19 cellular contexts compared by ENCODE assay signal in genomic region chr1:116259665-116260064, GRCh38.
DNase-seq lines count a peak whose midpoint lies in the region; ATAC-seq and TF ChIP-seq lines count a peak whose summit lies in the region.
"Had no signal": no experiment of that assay in that cellular context is flagged by ENCODE, and none has a peak within 500 bp of the region (broad histone marks: within the 10 kb centered on the region; RNA-seq: fewer than 3 reads in every experiment).

No MANE protein-coding gene starts in this region.

- no peaks in the 10 kb centered on the region for H3K36me3 Mint-ChIP-seq in CD4-positive, CD25-positive, alpha-beta regulatory T cell
- H3K36me3 Mint-ChIP-seq: naive B cell had no signal

- H3K27ac ChIP-seq in CD4-positive, CD25-positive, alpha-beta regulatory T cell (ENCODE audit: insufficient read depth, low read length, poor library complexity, severe bottlenecking): no peak overlapping the region
- H3K27ac ChIP-seq: heart right ventricle, WERI-Rb-1 had no signal

- peaks cover 14% of the 10 kb centered on the region for H3K27me3 Mint-ChIP-seq in CD4-positive, CD25-positive, alpha-beta regulatory T cell
- H3K27me3 Mint-ChIP-seq: activated CD4-positive, alpha-beta memory T cell treated with anti-CD3 and anti-CD28 coated beads, Interleukin-2, amount 10 ng/mL, durations not matched to agents 7 days and 5 days; stimulated activated naive CD8-positive, alpha-beta T cell treated with anti-CD3 and anti-CD28 coated beads, Interleukin-15, Interleukin-2, amounts not matched to agents 100 ng/mL and 50 ng/mL, for 24 hours had no signal

- no peak for ATAC-seq in CD4-positive, CD25-positive, alpha-beta regulatory T cell (ENCODE audit: low read depth in 2 of 2)
- ATAC-seq in GM18907 (IDR thresholded peaks at IDR 0.05; ENCODE audit: unreplicated experiment): no peak
- ATAC-seq: GM23338, heart right ventricle, Right ventricle myocardium inferior had no signal

- no peak overlapping the region for H3K4me3 ChIP-seq in CD4-positive, CD25-positive, alpha-beta regulatory T cell (ENCODE audit: low read depth, low read length)
- H3K4me3 ChIP-seq in GM12865 (ENCODE audit: low read depth, low read length) (no peak overlapping the region), BE2C (ENCODE audit: low read depth, low read length) (no peak overlapping the region)
- H3K4me3 ChIP-seq: GM23338, heart right ventricle had no signal

- DNase-seq in CD4-positive, CD25-positive, alpha-beta regulatory T cell: peak in 2 of 3 donors; percentile 3 to 31
- peak; percentile 68 for DNase-seq in GM12865 (ENCODE audit: low read depth)
- DNase-seq in NCI-H2227 treated with DMSO at 0.1 percent for 48 hours (lab: John Stamatoyannopoulos, UW): peak; percentile 14
- peak; percentile 55 for DNase-seq in glomerular visceral epithelial cell (ENCODE audit: extremely low spot score)
- no peak for DNase-seq in NCI-H226
- DNase-seq in BE2C: no peak
- DNase-seq in HT-29 (ENCODE audit: low spot score): no peak
- DNase-seq: activated CD4-positive, alpha-beta memory T cell treated with anti-CD3 and anti-CD28 coated beads, Interleukin-2, amount 10 ng/mL, durations not matched to agents 7 days and 5 days; cortex of kidney; heart right ventricle; mammary epithelial cell; naive B cell; NCI-H1694; trophoblast cell; WERI-Rb-1 had no signal

- H3K9me3 Mint-ChIP-seq in CD4-positive, CD25-positive, alpha-beta regulatory T cell: no peaks in the 10 kb centered on the region
- H3K9me3 Mint-ChIP-seq: activated CD4-positive, alpha-beta memory T cell treated with anti-CD3 and anti-CD28 coated beads, Interleukin-2, amount 10 ng/mL, durations not matched to agents 7 days and 5 days; GM23338; naive B cell; stimulated activated naive CD8-positive, alpha-beta T cell treated with anti-CD3 and anti-CD28 coated beads, Interleukin-15, Interleukin-2, amounts not matched to agents 100 ng/mL and 50 ng/mL, for 24 hours had no signal

- H3K9me3 ChIP-seq in CD4-positive, CD25-positive, alpha-beta regulatory T cell (ENCODE audit: control insufficient read depth in 2 of 2, low read length in 2 of 2): no peaks in the 10 kb centered on the region
- H3K9me3 ChIP-seq in BE2C: no peaks in the 10 kb centered on the region
- H3K9me3 ChIP-seq: heart right ventricle had no signal

- H3K4me3 Mint-ChIP-seq in CD4-positive, CD25-positive, alpha-beta regulatory T cell: no peak overlapping the region
- H3K4me3 Mint-ChIP-seq: activated CD4-positive, alpha-beta memory T cell treated with anti-CD3 and anti-CD28 coated beads, Interleukin-2, amount 10 ng/mL, durations not matched to agents 7 days and 5 days; GM23338; naive B cell; stimulated activated naive CD8-positive, alpha-beta T cell treated with anti-CD3 and anti-CD28 coated beads, Interleukin-15, Interleukin-2, amounts not matched to agents 100 ng/mL and 50 ng/mL, for 24 hours had no signal

- no peaks in the 10 kb centered on the region for H3K36me3 ChIP-seq in CD4-positive, CD25-positive, alpha-beta regulatory T cell (ENCODE audit: control insufficient read depth, insufficient read depth, low read length)
- H3K36me3 ChIP-seq in BE2C: no peaks in the 10 kb centered on the region
- H3K36me3 ChIP-seq: heart right ventricle, WERI-Rb-1 had no signal

- TF ChIP-seq CTCF in GM12865 (IDR thresholded peaks at IDR 0.05; ENCODE audit: insufficient read depth, low read depth, low read length, missing control alignments): no peak
- TF ChIP-seq CTCF in BE2C (IDR thresholded peaks at IDR 0.05; ENCODE audit: low read depth, low read length): no peak

- peaks cover 0 to 28% (median 9%) of the 10 kb centered on the region in 4 donors for H3K4me1 Mint-ChIP-seq in CD4-positive, CD25-positive, alpha-beta regulatory T cell

- H3K27me3 ChIP-seq in CD4-positive, CD25-positive, alpha-beta regulatory T cell (ENCODE audit: control insufficient read depth, insufficient read depth, low read length): no peaks in the 10 kb centered on the region
- H3K27me3 ChIP-seq in BE2C: no peaks in the 10 kb centered on the region

- H3K27ac Mint-ChIP-seq in CD4-positive, CD25-positive, alpha-beta regulatory T cell: no peak overlapping the region
- H3K27ac Mint-ChIP-seq: activated CD4-positive, alpha-beta memory T cell treated with anti-CD3 and anti-CD28 coated beads, Interleukin-2, amount 10 ng/mL, durations not matched to agents 7 days and 5 days; GM23338; naive B cell had no signal

- no peaks in the 10 kb centered on the region for H3K4me1 ChIP-seq in CD4-positive, CD25-positive, alpha-beta regulatory T cell (ENCODE audit: control insufficient read depth, insufficient read depth, low read length, poor library complexity, severe bottlenecking)
- H3K4me1 ChIP-seq in BE2C: no peaks in the 10 kb centered on the region; the same call in 1 of the 2 replicates

Comparison
In these comparisons a context has a peak if more than half of its experiments do, and no peak if none do; other contexts are left out.
1. DNase-seq: peak in CD4-positive, CD25-positive, alpha-beta regulatory T cell (2 of 3), GM12865 (single experiment), NCI-H2227 treated with DMSO at 0.1 percent for 48 hours (single experiment) and glomerular visceral epithelial cell (single experiment); none in NCI-H226 (single experiment), BE2C (single experiment) and HT-29 (single experiment).